37 cellular contexts compared by ENCODE assay signal in genomic region chr2:126219081-126219480, GRCh38.
DNase-seq lines count a peak whose midpoint lies in the region; ATAC-seq, FAIRE-seq and TF ChIP-seq lines count a peak whose summit lies in the region.
"Had no signal": no experiment of that assay in that cellular context is flagged by ENCODE, and none has a peak within 500 bp of the region (broad histone marks: within the 10 kb centered on the region; RNA-seq: fewer than 3 reads in every experiment).

No MANE protein-coding gene starts in this region.

- H3K9ac ChIP-seq in kidney (ENCODE audit: low read length in 2 of 2): no peak overlapping the region
- no peak overlapping the region for H3K9ac ChIP-seq in mesenchymal stem cell (ENCODE audit: low read length)
- H3K9ac ChIP-seq in neural cell (ENCODE audit: low read length): no peak overlapping the region
- no peak overlapping the region for H3K9ac ChIP-seq in trophoblast cell (ENCODE audit: low read length)
- H3K9ac ChIP-seq: BLaER1; BLaER1 treated with 17β-estradiol and CSF1 and Interleukin-3, amounts not matched to agents 10 nM and 100 nM had no signal

- no peak overlapping the region for H3K14ac ChIP-seq in mesenchymal stem cell (ENCODE audit: low read length in 2 of 2)
- no peak overlapping the region for H3K14ac ChIP-seq in trophoblast cell (ENCODE audit: low read length)

- no peak overlapping the region for H2BK120ac ChIP-seq in mesenchymal stem cell (ENCODE audit: low read depth, low read length)
- H2BK120ac ChIP-seq in trophoblast cell (ENCODE audit: insufficient read depth, low read length, poor library complexity): peak overlapping the region; percentile 60

- CTCF ChIA-PET in activated CD4-positive, alpha-beta T cell treated with anti-CD3 and anti-CD28 coated beads for 36 hours (lab: Charles Lee): no interaction called here

- TF ChIP-seq EP300 in neural cell (conservative IDR thresholded peaks at IDR 0.05; ENCODE audit: poor library complexity, severe bottlenecking): peak; percentile 91

- peak; percentile 19 for TF ChIP-seq RAD21 in neural cell (conservative IDR thresholded peaks at IDR 0.05)

- 92% methylated on average over 4 of the region's 4 CpGs for WGBS in mesenchymal stem cell
- WGBS in trophoblast cell (ENCODE audit: extremely low coverage, insufficient coverage, insufficient read length): no CpG with 5 or more reads among the region's 4 CpGs

- no peak overlapping the region for H3K4me3 Mint-ChIP-seq in activated CD4-positive, alpha-beta T cell treated with anti-CD3 and anti-CD28 coated beads for 36 hours
- H3K4me3 Mint-ChIP-seq: B cell; CD14-positive monocyte; CD4-positive, alpha-beta memory T cell; CD4-positive, alpha-beta T cell; CD4-positive, CD25-positive, alpha-beta regulatory T cell; CD8-positive, alpha-beta memory T cell; CD8-positive, alpha-beta T cell had no signal

- no peak overlapping the region for H2AFZ ChIP-seq in mesenchymal stem cell (ENCODE audit: low read depth, low read length)
- no peak overlapping the region for H2AFZ ChIP-seq in neural cell (ENCODE audit: low read depth, low read length)
- H2AFZ ChIP-seq in trophoblast cell (ENCODE audit: insufficient read depth, low read length, poor library complexity): no peak overlapping the region

- H3K4me3 ChIP-seq in kidney (ENCODE audit: low read length in 2 of 2) (no peak overlapping the region), mesenchymal stem cell (ENCODE audit: insufficient read depth in 1 of 2, low read depth in 1 of 2, low read length in 2 of 2) (no peak overlapping the region), neural cell (ENCODE audit: low read length) (no peak overlapping the region), trophoblast cell (ENCODE audit: low read depth, low read length) (no peak overlapping the region)
- H3K4me3 ChIP-seq: A549; BLaER1; BLaER1 treated with 17β-estradiol and CSF1 and Interleukin-3, amounts not matched to agents 10 nM and 100 nM had no signal

- H3K36me3 Mint-ChIP-seq in activated CD4-positive, alpha-beta T cell treated with anti-CD3 and anti-CD28 coated beads for 36 hours (ENCODE audit: low read depth): no peaks in the 10 kb centered on the region
- H3K36me3 Mint-ChIP-seq: CD14-positive monocyte; CD4-positive, alpha-beta memory T cell; CD4-positive, CD25-positive, alpha-beta regulatory T cell; CD8-positive, alpha-beta memory T cell; CD8-positive, alpha-beta T cell had no signal

- peak; percentile 15 for FAIRE-seq in kidney (lab: Jason Lieb, UNC)
- FAIRE-seq: A204.1, A549, D721Med had no signal

- no peak for ATAC-seq in activated CD4-positive, alpha-beta T cell treated with anti-CD3 and anti-CD28 coated beads for 36 hours
- ATAC-seq: A549; CD8-positive, alpha-beta T cell had no signal

- POLR2A ChIA-PET in activated CD4-positive, alpha-beta T cell treated with anti-CD3 and anti-CD28 coated beads for 36 hours (lab: Charles Lee): no interaction called here

- H3K4me1 ChIP-seq in kidney (ENCODE audit: control insufficient read depth in 1 of 2, insufficient read depth in 1 of 2, low read depth in 1 of 2, low read length in 2 of 2): no peaks in the 10 kb centered on the region
- no peaks in the 10 kb centered on the region for H3K4me1 ChIP-seq in mesenchymal stem cell (ENCODE audit: control insufficient read depth, insufficient read depth, low read depth, low read length)
- peaks cover 2% of the 10 kb centered on the region in 2 experiments for H3K4me1 ChIP-seq in trophoblast cell (ENCODE audit: control insufficient read depth in 1 of 2, insufficient read depth in 2 of 2, low read length in 2 of 2)
- H3K4me1 ChIP-seq: A549, BE2C had no signal

- no peak overlapping the region for H2AK5ac ChIP-seq in mesenchymal stem cell (ENCODE audit: low read length, severe bottlenecking)
- H2AK5ac ChIP-seq in trophoblast cell (ENCODE audit: low read length): peak overlapping the region; percentile 4

- H4K91ac ChIP-seq in mesenchymal stem cell (ENCODE audit: low read length) (no peak overlapping the region), trophoblast cell (ENCODE audit: low read depth, low read length) (no peak overlapping the region)

- no peak overlapping the region for H2BK15ac ChIP-seq in mesenchymal stem cell (ENCODE audit: low read depth, poor library complexity, severe bottlenecking)

- H3K36me3 ChIP-seq in kidney (ENCODE audit: control insufficient read depth in 1 of 2, insufficient read depth in 2 of 2, low read length in 2 of 2) (no peaks in the 10 kb centered on the region), mesenchymal stem cell (ENCODE audit: control insufficient read depth in 1 of 2, insufficient read depth in 2 of 2, low read depth in 1 of 2, low read length in 2 of 2) (no peaks in the 10 kb centered on the region), neural cell (ENCODE audit: insufficient read depth, low read length) (no peaks in the 10 kb centered on the region), trophoblast cell (ENCODE audit: control insufficient read depth in 1 of 2, insufficient read depth in 2 of 2, low read length in 2 of 2) (no peaks in the 10 kb centered on the region)
- H3K36me3 ChIP-seq: BE2C; BLaER1; BLaER1 treated with 17β-estradiol and CSF1 and Interleukin-3, amounts not matched to agents 10 nM and 100 nM had no signal

- H2BK5ac ChIP-seq in mesenchymal stem cell (ENCODE audit: low read depth, low read length, poor library complexity, severe bottlenecking): no peak overlapping the region
- H2BK5ac ChIP-seq in trophoblast cell (ENCODE audit: low read depth, low read length, poor library complexity): no peak overlapping the region

- H3K27ac Mint-ChIP-seq in activated CD4-positive, alpha-beta T cell treated with anti-CD3 and anti-CD28 coated beads for 36 hours: no peak overlapping the region
- H3K27ac Mint-ChIP-seq: B cell; CD14-positive monocyte; CD4-positive, alpha-beta memory T cell; CD4-positive, alpha-beta T cell; CD4-positive, CD25-positive, alpha-beta regulatory T cell; CD8-positive, alpha-beta memory T cell; CD8-positive, alpha-beta T cell had no signal

- H4K8ac ChIP-seq in mesenchymal stem cell (ENCODE audit: low read length) (no peak overlapping the region), trophoblast cell (ENCODE audit: low read depth, low read length) (no peak overlapping the region)

- no peaks in the 10 kb centered on the region for H3K4me1 Mint-ChIP-seq in activated CD4-positive, alpha-beta T cell treated with anti-CD3 and anti-CD28 coated beads for 36 hours
- H3K4me1 Mint-ChIP-seq: B cell; CD14-positive monocyte; CD4-positive, alpha-beta memory T cell; CD4-positive, CD25-positive, alpha-beta regulatory T cell; CD8-positive, alpha-beta memory T cell had no signal

- H2BK12ac ChIP-seq in mesenchymal stem cell (ENCODE audit: low read length in 2 of 2) (peak overlapping the region; percentile 2 to 65), trophoblast cell (ENCODE audit: low read length) (peak overlapping the region; percentile 92)

- H3K18ac ChIP-seq in mesenchymal stem cell (ENCODE audit: low read depth in 1 of 2, low read length in 2 of 2): peak overlapping the region in 1 of 2 experiments; percentile 16
- H3K18ac ChIP-seq in trophoblast cell (ENCODE audit: low read length): no peak overlapping the region

- no peaks in the 10 kb centered on the region for H3K9me2 ChIP-seq in neural cell (ENCODE audit: insufficient read depth, low read length)

- H3K27ac ChIP-seq in kidney (ENCODE audit: low read depth in 2 of 2, low read length in 2 of 2) (no peak overlapping the region), mesenchymal stem cell (ENCODE audit: low read length, poor library complexity, severe bottlenecking) (no peak overlapping the region), neural cell (ENCODE audit: low read length) (peak overlapping the region; percentile 34), trophoblast cell (ENCODE audit: low read depth, low read length) (no peak overlapping the region)
- H3K27ac ChIP-seq: 22Rv1; A549; BLaER1; BLaER1 treated with 17β-estradiol and CSF1 and Interleukin-3, amounts not matched to agents 10 nM and 100 nM; C4-2B had no signal

- no peaks in the 10 kb centered on the region for H3K79me1 ChIP-seq in mesenchymal stem cell (replicated peaks; ENCODE audit: low read length, poor library complexity, severe bottlenecking)
- H3K79me1 ChIP-seq in trophoblast cell (ENCODE audit: low read length): peaks cover 3% of the 10 kb centered on the region

- no peaks in the 10 kb centered on the region for H3K79me2 ChIP-seq in neural cell (replicated peaks; ENCODE audit: insufficient read depth, low read length)
- H3K79me2 ChIP-seq in trophoblast cell (ENCODE audit: control insufficient read depth, insufficient read depth, low read length, poor library complexity): peaks cover 2% of the 10 kb centered on the region

- no peak for DNase-seq in kidney
- no peak for DNase-seq in mesenchymal stem cell
- no peak for DNase-seq in trophoblast cell
- DNase-seq in NK-92 treated with Interleukin-12 subunit alpha and Interleukin-12 subunit beta, amount 100 ng/mL, for 24 hours (lab: John Stamatoyannopoulos, UW): no peak
- DNase-seq in activated CD4-positive, alpha-beta T cell treated with anti-CD3 and anti-CD28 coated beads for 36 hours: no peak
- DNase-seq in DMS53 treated with DMSO at 0.1 percent for 48 hours (lab: John Stamatoyannopoulos, UW; ENCODE audit: unreplicated experiment): no peak
- DNase-seq in cerebellum (ENCODE audit: low spot score): no peak
- DNase-seq: 8988T; ACHN; AML-193; BE2C; C1 segment of cervical spinal cord; Caco-2; Calu3; CD4-positive, alpha-beta memory T cell; CD4-positive, alpha-beta T cell; CD4-positive, CD25-positive, alpha-beta regulatory T cell; CD8-positive, alpha-beta memory T cell; CD8-positive, alpha-beta T cell; COR-L47; DMS 273 treated with DMSO at 0.1 percent for 48 hours; DMS153; DMS53; DMS79; DMS79 treated with DMSO at 0.1 percent for 48 hours; DND-41; EL had no signal

- intact Hi-C loops in kidney (cut with DNase I): no loop called here
- intact Hi-C loops in activated CD4-positive, alpha-beta T cell treated with anti-CD3 and anti-CD28 coated beads for 36 hours (cut with DNase I, micrococcal nuclease): no loop called here

- H3K23ac ChIP-seq in mesenchymal stem cell (ENCODE audit: low read length in 2 of 2) (no peak overlapping the region), trophoblast cell (ENCODE audit: low read length) (no peak overlapping the region)

- no peak for TF ChIP-seq CTCF in kidney (IDR thresholded peaks at IDR 0.05; ENCODE audit: borderline replicate concordance, extremely low read depth, insufficient read depth)
- TF ChIP-seq CTCF in neural cell (IDR thresholded peaks at IDR 0.05; ENCODE audit: poor library complexity, severe bottlenecking): no peak

- no peaks in the 10 kb centered on the region for H4K20me1 ChIP-seq in neural cell (ENCODE audit: insufficient read depth)
- H4K20me1 ChIP-seq: BLaER1; BLaER1 treated with 17β-estradiol and CSF1 and Interleukin-3, amounts not matched to agents 10 nM and 100 nM had no signal

- no peak overlapping the region for H3K4me2 ChIP-seq in mesenchymal stem cell (ENCODE audit: low read length, poor library complexity, severe bottlenecking)
- no peak overlapping the region for H3K4me2 ChIP-seq in neural cell (ENCODE audit: low read length)
- no peak overlapping the region for H3K4me2 ChIP-seq in trophoblast cell (ENCODE audit: low read length)
- H3K4me2 ChIP-seq: A549; BLaER1; BLaER1 treated with 17β-estradiol and CSF1 and Interleukin-3, amounts not matched to agents 10 nM and 100 nM had no signal

- H3K9me3 ChIP-seq in kidney (ENCODE audit: control insufficient read depth in 1 of 2, low read length in 2 of 2) (no peaks in the 10 kb centered on the region), mesenchymal stem cell (ENCODE audit: control insufficient read depth, low read length) (no peaks in the 10 kb centered on the region), neural cell (ENCODE audit: low read length) (no peaks in the 10 kb centered on the region), trophoblast cell (ENCODE audit: insufficient read depth, low read depth, low read length) (peaks cover 1% of the 10 kb centered on the region)
- H3K9me3 ChIP-seq: A549; BE2C; BLaER1; BLaER1 treated with 17β-estradiol and CSF1 and Interleukin-3, amounts not matched to agents 10 nM and 100 nM had no signal

- peak overlapping the region; percentile 7 for H4K12ac ChIP-seq in trophoblast cell (ENCODE audit: low read depth, low read length)

- H3K4ac ChIP-seq in mesenchymal stem cell (ENCODE audit: low read depth in 1 of 2, low read length in 2 of 2): no peak overlapping the region
- H3K4ac ChIP-seq in trophoblast cell (ENCODE audit: low read depth, low read length): no peak overlapping the region

- peaks cover 4% of the 10 kb centered on the region for H3K27me3 Mint-ChIP-seq in activated CD4-positive, alpha-beta T cell treated with anti-CD3 and anti-CD28 coated beads for 36 hours
- H3K27me3 Mint-ChIP-seq: B cell; CD4-positive, alpha-beta memory T cell; CD4-positive, alpha-beta T cell; CD4-positive, CD25-positive, alpha-beta regulatory T cell had no signal

- peaks cover 5% of the 10 kb centered on the region for H3K9me3 Mint-ChIP-seq in activated CD4-positive, alpha-beta T cell treated with anti-CD3 and anti-CD28 coated beads for 36 hours (ENCODE audit: low read depth)
- H3K9me3 Mint-ChIP-seq: CD4-positive, alpha-beta T cell; CD8-positive, alpha-beta T cell had no signal

- no peaks in the 10 kb centered on the region for H3F3A ChIP-seq in neural cell (ENCODE audit: insufficient read depth, low read length, poor library complexity, severe bottlenecking)

- H3K27me3 ChIP-seq in mesenchymal stem cell (ENCODE audit: control insufficient read depth in 1 of 2, insufficient read depth in 1 of 2, low read length in 2 of 2): no peaks in the 10 kb centered on the region
- H3K27me3 ChIP-seq in neural cell (ENCODE audit: insufficient read depth, low read depth, low read length): no peaks in the 10 kb centered on the region
- H3K27me3 ChIP-seq in trophoblast cell (ENCODE audit: insufficient read depth, low read length): no peaks in the 10 kb centered on the region
- H3K27me3 ChIP-seq: BE2C; BLaER1; BLaER1 treated with 17β-estradiol and CSF1 and Interleukin-3, amounts not matched to agents 10 nM and 100 nM had no signal
